8 cellular contexts compared by ENCODE assay signal in the genomic region with DNA sequence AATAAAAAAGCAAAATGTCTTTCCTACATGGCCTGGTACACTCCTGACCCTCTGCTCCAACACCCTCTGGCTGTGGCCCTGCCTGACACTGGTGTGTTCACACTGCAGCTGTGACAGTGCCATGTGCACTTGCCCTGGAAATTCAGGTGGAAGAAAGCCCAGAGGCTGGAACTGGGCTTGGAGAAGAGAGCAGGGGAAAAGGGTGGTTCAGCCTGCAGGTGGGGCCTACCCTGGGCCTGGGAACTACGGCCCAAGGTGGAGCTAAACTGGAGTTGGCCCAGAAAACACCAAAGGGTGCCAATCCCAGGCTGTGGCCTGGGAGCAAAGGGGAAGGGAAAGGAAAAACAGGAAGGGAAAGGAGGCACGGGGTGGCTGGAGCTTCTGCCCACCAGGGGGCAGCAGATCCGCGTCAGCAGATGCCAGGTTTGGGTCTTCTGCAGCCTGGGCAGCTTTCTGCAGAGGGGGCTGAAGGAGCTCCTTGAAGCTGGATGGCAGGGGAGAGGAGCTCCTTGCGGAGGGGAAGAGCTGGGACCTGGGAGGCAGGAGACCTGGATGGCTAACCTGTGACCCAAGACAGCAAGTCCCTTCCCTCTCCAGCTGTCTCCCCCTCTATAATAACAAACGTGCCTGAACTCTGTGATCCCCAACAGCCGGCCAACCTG. TPM values are rescaled to one million over a fixed set of nuclear protein-coding genes. Genes with fewer than 3 reads are reported as not detected.
DNase-seq lines count a peak whose midpoint lies in the region; ATAC-seq lines count a peak whose summit lies in the region.

No MANE protein-coding gene starts in this region.

- H3K9me3 ChIP-seq in MG63 = no peaks in the 10 kb centered on the region

- peak overlapping the region; percentile 30 for H3K27ac ChIP-seq in layer of hippocampus (ENCODE audit: low read depth, low read length)

- H3K36me3 ChIP-seq in MG63 = peaks cover 13% of the 10 kb centered on the region

- peak; percentile 39 for ATAC-seq in central memory CD8-positive, alpha-beta T cell (replicated peaks; ENCODE audit: extremely low read depth, poor library complexity, severe bottlenecking)
- no peak for ATAC-seq in GM19397 (IDR thresholded peaks at IDR 0.05; ENCODE audit: unreplicated experiment)

- H3K4me1 Mint-ChIP-seq in central memory CD8-positive, alpha-beta T cell = peaks cover 49% of the 10 kb centered on the region

- no peaks in the 10 kb centered on the region for H3K27me3 Mint-ChIP-seq in central memory CD8-positive, alpha-beta T cell

- no peaks in the 10 kb centered on the region for H3K9me3 Mint-ChIP-seq in central memory CD8-positive, alpha-beta T cell

- no peaks in the 10 kb centered on the region for H3K27me3 ChIP-seq in MG63
- H3K27me3 ChIP-seq in layer of hippocampus (ENCODE audit: control insufficient read depth, insufficient read depth, low read length) = no peaks in the 10 kb centered on the region

- H3K27ac Mint-ChIP-seq in central memory CD8-positive, alpha-beta T cell (ENCODE audit: low read depth) = peak overlapping the region; percentile 64

- H3K4me3 Mint-ChIP-seq in central memory CD8-positive, alpha-beta T cell = peak overlapping the region; percentile 59

- DNase-seq in NK-92 treated with Interleukin-12 subunit alpha and Interleukin-12 subunit beta, amount 100 ng/mL, for 24 hours (lab: John Stamatoyannopoulos, UW) = peak; percentile 50
- DNase-seq in NK-92 (lab: John Stamatoyannopoulos, UW; ENCODE audit: unreplicated experiment) = no peak
- DNase-seq in MG63 = peak; percentile 52
- DNase-seq in activated CD4-positive, CD25-positive, alpha-beta regulatory T cell (lab: John Stamatoyannopoulos, UW) = peak; percentile 54 to 60 (median 54)
- peak; percentile 52 to 65 for DNase-seq in central memory CD8-positive, alpha-beta T cell (ENCODE audit: low spot score in 2 of 2)
- DNase-seq in stimulated activated CD4-positive, alpha-beta T cell treated with anti-CD3 and anti-CD28 coated beads, Interleukin-2, amount 100 ng/mL, for 48 hours = peak; percentile 66 to 79

- peaks cover 25% of the 10 kb centered on the region for H3K36me3 Mint-ChIP-seq in central memory CD8-positive, alpha-beta T cell (ENCODE audit: insufficient read depth)

- no peak overlapping the region for H3K4me3 ChIP-seq in MG63

RNA-seq across cellular contexts. Expression of gene CTCF, which starts 15.4 kb away (rescaled TPM):
- total RNA-seq in MG63 (2014; rRNA removed; shearing (Covaris generic); ENCODE audit: low replicate concordance) = 26.1 and 32.2 TPM in 2 replicates

RNA-seq across cellular contexts. Expression of gene RIPOR1, which starts 18.3 kb away (rescaled TPM):
- 3.1 and 5.0 TPM in 2 replicates for total RNA-seq in MG63 (2014; rRNA removed; shearing (Covaris generic); ENCODE audit: low replicate concordance)
